ENCODE assay signal across 1 cellular context in the genomic region with DNA sequence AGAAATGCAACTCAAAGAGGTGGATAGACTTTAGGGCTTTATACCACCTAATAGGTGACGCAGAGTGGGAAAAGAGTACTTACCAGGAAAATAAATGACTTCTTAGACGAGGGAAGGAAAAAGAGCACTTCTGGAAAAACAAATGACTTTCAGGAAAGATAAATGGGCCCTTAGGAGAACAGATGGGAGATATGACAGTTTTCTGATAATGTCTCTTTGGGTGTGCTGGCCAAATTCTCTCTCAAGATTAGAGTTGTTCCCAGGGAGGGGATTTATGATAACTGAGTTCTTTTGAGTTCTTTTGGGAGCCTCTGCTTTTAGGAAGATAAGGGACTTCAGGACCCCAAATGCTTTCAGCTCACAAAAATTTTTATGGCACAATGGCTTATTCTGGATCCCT.
TF ChIP-seq lines count a peak whose summit lies in the region.

No MANE protein-coding gene starts in this region.

TF ChIP-seq in K562, 482 proteins besides CTCF, POLR2A, EP300 and RAD21 (continued from another document):
- no peak for TF ChIP-seq ZNF592 (IDR thresholded peaks at IDR 0.05)
- TF ChIP-seq BHLHE40 (IDR thresholded peaks at IDR 0.05; ENCODE audit: low read length), result no peak
